ENCODE assay signal across 10 cellular contexts in genomic region chr9:122506964-122507363, GRCh38. TPM values are rescaled to one million over a fixed set of nuclear protein-coding genes. Genes with fewer than 3 reads are reported as not detected.
"Had no signal": no experiment of that assay in that cellular context is flagged by ENCODE, and none has a peak within 500 bp of the region (broad histone marks: within the 10 kb centered on the region; RNA-seq: fewer than 3 reads in every experiment).

No MANE protein-coding gene starts in this region.

- H3K27ac ChIP-seq: HL-60, KMS-11 had no signal

- ATAC-seq: K562 had no signal

- H3K9ac ChIP-seq: KMS-11 had no signal

- H3K4me3 ChIP-seq: K562 had no signal

- DNase-seq: IMR-90, KBM-7, KG1 had no signal

- H3K4me2 ChIP-seq: KMS-11 had no signal

- FAIRE-seq: HTR-8/SVneo, K562 had no signal

RNA-seq across cellular contexts. Expression of gene OR1J2, which starts 3.6 kb away (rescaled TPM):
- total RNA-seq: HT-29, HT1080, IMR-90, K562 had no signal
- polyA plus RNA-seq: IgD-negative memory B cell, IMR-90, K562 had no signal

RNA-seq across cellular contexts. Expression of gene OR1J4, which starts 12.0 kb away (rescaled TPM):
- total RNA-seq: HT-29, HT1080, IMR-90, K562 had no signal
- polyA plus RNA-seq: IgD-negative memory B cell, IMR-90, K562 had no signal

RNA-seq across cellular contexts. Expression of gene OR1N1, which starts 20.1 kb away (rescaled TPM):
- total RNA-seq: HT-29, HT1080, IMR-90, K562 had no signal
- polyA plus RNA-seq: IgD-negative memory B cell, IMR-90, K562 had no signal

RNA-seq across cellular contexts. Expression of gene OR1J1, which starts 29.2 kb away (rescaled TPM):
- total RNA-seq: HT-29, HT1080, IMR-90, K562 had no signal
- polyA plus RNA-seq: IgD-negative memory B cell, IMR-90, K562 had no signal

RNA-seq across cellular contexts. Expression of gene OR1N2, which starts 45.9 kb away (rescaled TPM):
- total RNA-seq: HT-29, HT1080, IMR-90, K562 had no signal
- polyA plus RNA-seq: IgD-negative memory B cell, IMR-90, K562 had no signal
